ENCODE assay signal across 8 cellular contexts in genomic region chr11:65134952-65135632, GRCh38. TPM values are rescaled to one million over a fixed set of nuclear protein-coding genes. Genes with fewer than 3 reads are reported as not detected.
DNase-seq lines count a peak whose midpoint lies in the region; ATAC-seq and TF ChIP-seq lines count a peak whose summit lies in the region.

No MANE protein-coding gene starts in this region.

- no peak for TF ChIP-seq CTCF in GM20000 (IDR thresholded peaks at IDR 0.05; ENCODE audit: extremely low read depth, missing control alignments)

- no peaks in the 10 kb centered on the region for H3K9me3 ChIP-seq in CD8-positive, alpha-beta memory T cell (ENCODE audit: low read length)

- H3K27ac Mint-ChIP-seq in CD8-positive, alpha-beta memory T cell: peak overlapping the region; percentile 98 to 100 (median 100)
- H3K27ac Mint-ChIP-seq in effector memory CD8-positive, alpha-beta T cell: peak overlapping the region; percentile 100
- peak overlapping the region; percentile 100 for H3K27ac Mint-ChIP-seq in memory B cell

- POLR2A ChIA-PET in CD8-positive, alpha-beta memory T cell (lab: Charles Lee): interaction anchor here (0.6 to 4.0 kb wide), 18 partner anchors 11 to 817 kb away, joined by 3 to 60 read pairs (median 4); partner anchors contain the start of genes ARL2, CAPN1, CDC42EP2 and DPF2

- ATAC-seq in effector memory CD8-positive, alpha-beta T cell (replicated peaks): peak; percentile 86
- ATAC-seq in memory B cell (ENCODE audit: low read depth): peak; percentile 73

- peaks cover 31% of the 10 kb centered on the region for H3K4me1 ChIP-seq in CD8-positive, alpha-beta memory T cell (ENCODE audit: insufficient read depth, low read length)

- peak; percentile 74 to 93 (median 90) for DNase-seq in CD8-positive, alpha-beta memory T cell
- DNase-seq in GM20000 (ENCODE audit: low spot score) (peak; percentile 92), HS-5 (ENCODE audit: low read depth) (peak; percentile 90), NK-92 (lab: John Stamatoyannopoulos, UW; ENCODE audit: unreplicated experiment) (peak; percentile 65), memory B cell (ENCODE audit: low spot score in 2 of 2) (peak in 1 of 2 donors; percentile 77)
- peak; percentile 65 to 76 for DNase-seq in activated CD8-positive, alpha-beta memory T cell treated with anti-CD3 and anti-CD28 coated beads for 4 hours (ENCODE audit: low read depth in 2 of 2)
- peak; percentile 75 to 81 (median 79) for DNase-seq in effector memory CD8-positive, alpha-beta T cell
- peak; percentile 69 for DNase-seq in stimulated activated CD8-positive, alpha-beta memory T cell treated with anti-CD3 and anti-CD28 coated beads, Interleukin-12 subunit alpha, Interleukin-12 subunit beta, amount 100 ng/mL, for 4 hours (ENCODE audit: low read depth)

- no peaks in the 10 kb centered on the region for H3K9me3 Mint-ChIP-seq in CD8-positive, alpha-beta memory T cell
- no peaks in the 10 kb centered on the region for H3K9me3 Mint-ChIP-seq in effector memory CD8-positive, alpha-beta T cell
- H3K9me3 Mint-ChIP-seq in memory B cell: no peaks in the 10 kb centered on the region

- peaks cover 27% of the 10 kb centered on the region for H3K36me3 ChIP-seq in CD8-positive, alpha-beta memory T cell (ENCODE audit: insufficient read depth, low read length)

- H3K27me3 ChIP-seq in CD8-positive, alpha-beta memory T cell (ENCODE audit: insufficient read depth, low read length, poor library complexity, severe bottlenecking): no peaks in the 10 kb centered on the region

- CTCF ChIA-PET in CD8-positive, alpha-beta memory T cell (lab: Charles Lee): interaction anchor here (0.6 to 2.2 kb wide), 14 partner anchors 13 to 725 kb away, joined by 3 to 9 read pairs (median 4); partner anchors contain the start of genes CDC42EP2, FAU, MRPL49 and VPS51

- H3K4me3 Mint-ChIP-seq in CD8-positive, alpha-beta memory T cell: peak overlapping the region; percentile 94 to 100 (median 98)
- H3K4me3 Mint-ChIP-seq in effector memory CD8-positive, alpha-beta T cell: peak overlapping the region; percentile 98 to 99
- peak overlapping the region; percentile 100 for H3K4me3 Mint-ChIP-seq in memory B cell

- H3K27me3 Mint-ChIP-seq in CD8-positive, alpha-beta memory T cell: peaks cover 0 to 4% of the 10 kb centered on the region in 2 donors
- H3K27me3 Mint-ChIP-seq in effector memory CD8-positive, alpha-beta T cell: no peaks in the 10 kb centered on the region
- no peaks in the 10 kb centered on the region for H3K27me3 Mint-ChIP-seq in memory B cell

- peak overlapping the region; percentile 99 for H3K4me3 ChIP-seq in CD8-positive, alpha-beta memory T cell (ENCODE audit: low read length)

- peak overlapping the region; percentile 100 for H3K27ac ChIP-seq in CD8-positive, alpha-beta memory T cell (ENCODE audit: low read depth, low read length)

- peaks cover 35 to 52% (median 36%) of the 10 kb centered on the region in 3 donors for H3K4me1 Mint-ChIP-seq in CD8-positive, alpha-beta memory T cell
- peaks cover 32 to 37% of the 10 kb centered on the region in 2 donors for H3K4me1 Mint-ChIP-seq in effector memory CD8-positive, alpha-beta T cell (ENCODE audit: low read depth in 2 of 2)
- H3K4me1 Mint-ChIP-seq in memory B cell: peaks cover 45% of the 10 kb centered on the region

- peaks cover 0 to 48% (median 4%) of the 10 kb centered on the region in 3 donors for H3K36me3 Mint-ChIP-seq in CD8-positive, alpha-beta memory T cell
- H3K36me3 Mint-ChIP-seq in effector memory CD8-positive, alpha-beta T cell (ENCODE audit: insufficient read depth): peaks cover 55% of the 10 kb centered on the region
- peaks cover 22% of the 10 kb centered on the region for H3K36me3 Mint-ChIP-seq in memory B cell

RNA-seq across cellular contexts. Expression of gene SYVN1, which starts 0.8 kb away (rescaled TPM):
- total RNA-seq in CD8-positive, alpha-beta memory T cell: 10 to 100 TPM; 35.1 to 39.7 TPM
- 19.6 TPM for polyA plus RNA-seq in CD8-positive, alpha-beta memory T cell

RNA-seq across cellular contexts. Expression of gene MRPL49, which starts 13.0 kb away (rescaled TPM):
- total RNA-seq in CD8-positive, alpha-beta memory T cell: 100 to 1,000 TPM; 117 to 118 TPM
- 81.5 TPM for polyA plus RNA-seq in CD8-positive, alpha-beta memory T cell

RNA-seq across cellular contexts. Expression of gene FAU, which starts 13.2 kb away (rescaled TPM):
- 1,000 to 10,000 TPM; 1,054 to 1,073 TPM for total RNA-seq in CD8-positive, alpha-beta memory T cell
- polyA plus RNA-seq in CD8-positive, alpha-beta memory T cell: 904 TPM

RNA-seq across cellular contexts. Expression of gene ZNHIT2, which starts 17.6 kb away (rescaled TPM):
- total RNA-seq in CD8-positive, alpha-beta memory T cell: 10 to 100 TPM; 15.2 to 20.1 TPM
- polyA plus RNA-seq in CD8-positive, alpha-beta memory T cell: 19.8 TPM

RNA-seq across cellular contexts. Expression of gene TM7SF2, which starts 23.4 kb away (rescaled TPM):
- 10 to 100 TPM; 17.8 to 17.9 TPM for total RNA-seq in CD8-positive, alpha-beta memory T cell
- 11.1 TPM for polyA plus RNA-seq in CD8-positive, alpha-beta memory T cell
